ENCODE assay signal across 4 cellular contexts in genomic region chr12:74382994-74383393, GRCh38.
"Had no signal": no experiment of that assay in that cellular context is flagged by ENCODE, and none has a peak within 500 bp of the region (broad histone marks: within the 10 kb centered on the region; RNA-seq: fewer than 3 reads in every experiment).

No MANE protein-coding gene starts in this region.

- H2AFZ ChIP-seq: GM23338 had no signal

- H3K4me2 ChIP-seq: GM23338 had no signal

- H3K4me3 ChIP-seq: GM23338 had no signal

- DNase-seq: H9, HCEC 1CT, IMR-90 had no signal

- ATAC-seq: GM23338 had no signal
